ENCODE assay signal across 10 cellular contexts in the genomic region with DNA sequence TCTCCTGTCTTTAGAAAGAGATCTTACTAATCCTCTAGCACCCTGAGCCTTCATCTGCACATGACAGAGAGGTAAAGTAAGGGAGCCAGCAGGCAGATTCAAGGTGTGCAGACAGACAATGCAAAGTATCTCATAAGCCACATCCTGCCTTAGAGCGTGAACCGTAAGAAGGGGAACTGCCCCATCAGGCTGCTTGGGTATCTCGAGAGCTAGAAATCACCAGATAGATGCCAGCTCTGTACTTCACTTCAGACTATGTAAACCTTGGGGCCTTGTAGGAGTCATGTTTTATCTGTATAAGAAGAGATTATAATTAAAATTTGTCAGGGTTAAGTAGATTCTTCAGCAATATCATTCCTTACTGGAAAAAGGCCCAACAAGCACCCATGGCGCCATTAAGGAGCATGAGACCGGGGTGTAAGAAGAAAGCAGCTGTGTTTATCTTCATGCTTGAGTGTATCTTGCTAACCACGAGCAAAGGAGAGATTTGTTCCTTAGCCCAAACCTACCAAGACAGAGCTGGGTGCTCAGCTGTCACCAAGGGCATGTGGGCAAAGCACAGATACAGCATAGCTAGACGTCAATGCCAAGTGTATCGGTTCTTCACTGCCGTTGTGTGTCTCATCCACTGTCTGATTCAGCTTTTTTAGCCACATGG.
DNase-seq lines count a peak whose midpoint lies in the region; ATAC-seq lines count a peak whose summit lies in the region.
"Had no signal": no experiment of that assay in that cellular context is flagged by ENCODE, and none has a peak within 500 bp of the region (broad histone marks: within the 10 kb centered on the region; RNA-seq: fewer than 3 reads in every experiment).

No MANE protein-coding gene starts in this region.

- DNase-seq in activated CD4-positive, CD25-positive, alpha-beta regulatory T cell (lab: John Stamatoyannopoulos, UW) = no peak
- no peak for DNase-seq in activated CD4-positive, alpha-beta T cell treated with anti-CD3 and anti-CD28 coated beads, Interleukin-2, amount 50 U/mL, for 1 hour
- DNase-seq in DMS79 (lab: John Stamatoyannopoulos, UW) (no peak), NCI-H2107 treated with DMSO at 0.1 percent for 48 hours (lab: John Stamatoyannopoulos, UW; ENCODE audit: unreplicated experiment) (no peak), NCI-H1436 (lab: John Stamatoyannopoulos, UW) (no peak)
- DNase-seq: stimulated activated CD4-positive, alpha-beta T cell treated with anti-CD3 and anti-CD28 coated beads, Interleukin-1b, Interleukin-23, amount 100 ng/mL, for 48 hours had no signal

- peak; percentile 45 to 62 for ATAC-seq in activated CD4-positive, CD25-positive, alpha-beta regulatory T cell treated with anti-CD3 and anti-CD28 coated beads, Interleukin-2, amount 50 U/mL, for 24 hours
- ATAC-seq in HG02642 (IDR thresholded peaks at IDR 0.05; ENCODE audit: poor library complexity, unreplicated experiment) = peak; percentile 95
- peak; percentile 92 for ATAC-seq in HG03558 (IDR thresholded peaks at IDR 0.05; ENCODE audit: extremely low read depth, unreplicated experiment)
- ATAC-seq: gastroesophageal sphincter had no signal
